1 cellular context compared by ENCODE assay signal in genomic region chr2:205405194-205405593, GRCh38.
TF ChIP-seq lines count a peak whose summit lies in the region.

No MANE protein-coding gene starts in this region.

TF ChIP-seq in SK-N-SH, 30 proteins besides CTCF, POLR2A, EP300 and RAD21:
- TF ChIP-seq EZH2phosphoT487 (IDR thresholded peaks at IDR 0.05; ENCODE audit: borderline replicate concordance, low read depth) (no peak), TAF1 (IDR thresholded peaks at IDR 0.05; ENCODE audit: borderline replicate concordance, low read depth, low read length) (0 out of 2 replicates have a peak, but pooled peaks have one; percentile 23), PBX3 (IDR thresholded peaks at IDR 0.05) (peak; percentile 84), MEF2A (IDR thresholded peaks at IDR 0.05; ENCODE audit: borderline replicate concordance, low read depth) (peak; percentile 36; the same call in 1 of the 2 replicates), ELF1 (IDR thresholded peaks at IDR 0.05) (no peak), RCOR1 (IDR thresholded peaks at IDR 0.05; ENCODE audit: low read length) (no peak), ZBTB33 (IDR thresholded peaks at IDR 0.05; ENCODE audit: borderline replicate concordance, low read depth) (peak; percentile 33; the same call in 1 of the 2 replicates), MAX (IDR thresholded peaks at IDR 0.05; ENCODE audit: low read depth) (no peak), TCF12 (IDR thresholded peaks at IDR 0.05) (peak; percentile 90), FOXM1 (IDR thresholded peaks at IDR 0.05; ENCODE audit: low read depth) (peak; percentile 34; the same call in 1 of the 2 replicates), FOSL2 (IDR thresholded peaks at IDR 0.05; ENCODE audit: borderline replicate concordance, low read depth) (peak; percentile 94), JUND (IDR thresholded peaks at IDR 0.05) (peak; percentile 93), USF1 (IDR thresholded peaks at IDR 0.05; ENCODE audit: borderline replicate concordance, low read depth) (no peak), POLR2AphosphoS5 (IDR thresholded peaks at IDR 0.05; ENCODE audit: low read depth, low read length) (peak; percentile 40; the same call in 1 of the 2 replicates), NFIC (IDR thresholded peaks at IDR 0.05; ENCODE audit: borderline replicate concordance) (peak; percentile 63), TEAD4 (IDR thresholded peaks at IDR 0.05; ENCODE audit: borderline replicate concordance, insufficient read depth) (peak; percentile 54; the same call in 1 of the 2 replicates)
